In the genomic region with DNA sequence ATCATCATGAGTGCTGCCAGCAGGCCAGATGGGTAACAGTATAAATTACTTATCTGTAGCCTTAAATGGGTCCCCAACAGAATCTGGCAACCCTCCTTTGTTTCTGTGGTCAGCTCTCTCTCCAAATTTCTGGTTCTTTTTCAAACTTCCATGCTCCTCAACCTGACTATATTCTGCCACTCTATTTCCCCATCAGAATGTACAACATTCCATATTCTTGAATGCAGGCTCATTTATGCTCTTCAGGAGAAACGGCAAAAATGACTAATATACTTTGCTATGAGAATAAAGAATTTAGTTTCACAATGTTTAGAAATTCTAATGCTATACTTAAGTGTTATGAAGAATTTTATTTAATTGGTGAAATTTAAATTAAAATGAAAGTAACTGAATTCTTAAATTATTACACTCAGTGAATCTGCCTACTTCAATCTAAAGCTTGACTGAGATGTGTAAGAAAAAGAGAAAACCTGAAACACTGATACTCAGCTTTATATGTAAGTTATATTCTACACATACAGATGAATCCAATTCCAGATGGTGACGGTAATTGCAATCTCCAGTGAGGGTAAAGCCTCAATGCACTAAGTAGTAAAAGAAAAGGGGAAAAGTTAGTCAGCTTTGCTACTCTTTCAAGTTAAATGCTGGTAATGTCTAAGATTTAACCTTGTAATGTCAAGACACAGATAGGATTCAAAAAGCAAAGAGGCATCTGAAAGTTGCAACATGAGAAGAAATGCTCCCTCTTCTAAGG, we compare ENCODE assay signal across 14 cellular contexts. TPM values are rescaled to one million over a fixed set of nuclear protein-coding genes. Genes with fewer than 3 reads are reported as not detected.
DNase-seq lines count a peak whose midpoint lies in the region; ATAC-seq, FAIRE-seq and TF ChIP-seq lines count a peak whose summit lies in the region.
"Had no signal": no experiment of that assay in that cellular context is flagged by ENCODE, and none has a peak within 500 bp of the region (broad histone marks: within the 10 kb centered on the region; RNA-seq: fewer than 3 reads in every experiment).

No MANE protein-coding gene starts in this region.

- TF ChIP-seq CTCF in epithelial cell of esophagus (IDR thresholded peaks at IDR 0.05; ENCODE audit: insufficient read depth, low read depth, low read length, missing control alignments): no peak

- FAIRE-seq in RCC 7860 (lab: Jason Lieb, UNC): no peak
- FAIRE-seq: G401.6 had no signal

- H3K4me3 ChIP-seq in epithelial cell of esophagus (ENCODE audit: low read length): no peak overlapping the region

- H3K27me3 Mint-ChIP-seq in activated naive CD4-positive, alpha-beta T cell treated with anti-CD3 and anti-CD28 coated beads for 36 hours (ENCODE audit: low read depth): no peaks in the 10 kb centered on the region
- no peaks in the 10 kb centered on the region for H3K27me3 Mint-ChIP-seq in activated naive CD4-positive, alpha-beta T cell treated with anti-CD3 and anti-CD28 coated beads, Interleukin-2, amount 10 ng/mL, durations not matched to agents 7 days and 5 days

- peak overlapping the region; percentile 30 for H3K27ac Mint-ChIP-seq in activated naive CD4-positive, alpha-beta T cell treated with anti-CD3 and anti-CD28 coated beads for 36 hours
- H3K27ac Mint-ChIP-seq in activated naive CD4-positive, alpha-beta T cell treated with anti-CD3 and anti-CD28 coated beads, Interleukin-2, amount 10 ng/mL, durations not matched to agents 7 days and 5 days: no peak overlapping the region
- H3K27ac Mint-ChIP-seq: stimulated activated effector memory CD8-positive, alpha-beta T cell treated with anti-CD3 and anti-CD28 coated beads, Interleukin-12 subunit alpha, Interleukin-12 subunit beta, amount 100 ng/mL, for 72 hours had no signal

- H3K9me3 Mint-ChIP-seq in activated naive CD4-positive, alpha-beta T cell treated with anti-CD3 and anti-CD28 coated beads for 36 hours: no peaks in the 10 kb centered on the region
- H3K9me3 Mint-ChIP-seq in activated naive CD4-positive, alpha-beta T cell treated with anti-CD3 and anti-CD28 coated beads, Interleukin-2, amount 10 ng/mL, durations not matched to agents 7 days and 5 days: peaks cover 12% of the 10 kb centered on the region

- peaks cover 78% of the 10 kb centered on the region for H3K4me1 Mint-ChIP-seq in activated naive CD4-positive, alpha-beta T cell treated with anti-CD3 and anti-CD28 coated beads for 36 hours (ENCODE audit: low read depth)
- H3K4me1 Mint-ChIP-seq in activated naive CD4-positive, alpha-beta T cell treated with anti-CD3 and anti-CD28 coated beads, Interleukin-2, amount 10 ng/mL, durations not matched to agents 7 days and 5 days: peaks cover 80% of the 10 kb centered on the region

- no peak for ATAC-seq in HG03432 (IDR thresholded peaks at IDR 0.05; ENCODE audit: unreplicated experiment)
- ATAC-seq: stimulated activated effector memory CD8-positive, alpha-beta T cell treated with anti-CD3 and anti-CD28 coated beads, Interleukin-12 subunit alpha, Interleukin-12 subunit beta, amount 100 ng/mL, for 72 hours had no signal

- no peak overlapping the region for H3K4me3 Mint-ChIP-seq in activated naive CD4-positive, alpha-beta T cell treated with anti-CD3 and anti-CD28 coated beads for 36 hours
- no peak overlapping the region for H3K4me3 Mint-ChIP-seq in activated naive CD4-positive, alpha-beta T cell treated with anti-CD3 and anti-CD28 coated beads, Interleukin-2, amount 10 ng/mL, durations not matched to agents 7 days and 5 days
- H3K4me3 Mint-ChIP-seq: stimulated activated effector memory CD8-positive, alpha-beta T cell treated with anti-CD3 and anti-CD28 coated beads, Interleukin-12 subunit alpha, Interleukin-12 subunit beta, amount 100 ng/mL, for 72 hours had no signal

- CTCF ChIA-PET in activated naive CD4-positive, alpha-beta T cell treated with anti-CD3 and anti-CD28 coated beads for 36 hours (lab: Charles Lee): interaction anchor here (0.6 to 7.0 kb wide), 15 partner anchors 8 to 224 kb away, joined by 3 to 101 read pairs (median 4); no protein-coding TSS in a partner anchor
- CTCF ChIA-PET in activated naive CD4-positive, alpha-beta T cell treated with anti-CD3 and anti-CD28 coated beads, Interleukin-2, amount 10 ng/mL, durations not matched to agents 7 days and 5 days (lab: Charles Lee): interaction anchor here (0.8 to 8.5 kb wide), 10 partner anchors 8 to 258 kb away, joined by 3 to 187 read pairs (median 12); no protein-coding TSS in a partner anchor

- H3K36me3 Mint-ChIP-seq in activated naive CD4-positive, alpha-beta T cell treated with anti-CD3 and anti-CD28 coated beads for 36 hours (ENCODE audit: low read depth): peaks cover 11% of the 10 kb centered on the region
- peaks cover 34% of the 10 kb centered on the region for H3K36me3 Mint-ChIP-seq in activated naive CD4-positive, alpha-beta T cell treated with anti-CD3 and anti-CD28 coated beads, Interleukin-2, amount 10 ng/mL, durations not matched to agents 7 days and 5 days

- intact Hi-C loops in activated naive CD4-positive, alpha-beta T cell treated with anti-CD3 and anti-CD28 coated beads for 36 hours (cut with micrococcal nuclease): loop anchor here (5.0 to 10.0 kb wide), 2 partner anchors 141 to 653 kb away; partner anchors contain the start of gene EMILIN2

- DNase-seq in activated naive CD4-positive, alpha-beta T cell treated with anti-CD3 and anti-CD28 coated beads for 36 hours: no peak
- DNase-seq in activated naive CD4-positive, alpha-beta T cell treated with anti-CD3 and anti-CD28 coated beads, Interleukin-2, amount 10 ng/mL, durations not matched to agents 7 days and 5 days: no peak
- peak; percentile 21 for DNase-seq in RCC 7860 (ENCODE audit: low spot score)
- DNase-seq in epithelial cell of esophagus (ENCODE audit: low read depth): peak; percentile 47
- peak; percentile 36 for DNase-seq in stromal cell of bone marrow (ENCODE audit: low read depth)
- DNase-seq in GOT3 (lab: John Stamatoyannopoulos, UW): no peak
- no peak for DNase-seq in anterior cingulate cortex (lab: John Stamatoyannopoulos, UW)
- DNase-seq: kidney glomerular epithelial cell; NCI-H1105; stimulated activated CD4-positive, alpha-beta T cell treated with anti-CD3 and anti-CD28 coated beads, Interleukin-2, amount 100 ng/mL, for 48 hours; T-helper 9 cell had no signal

RNA-seq across cellular contexts. Expression of gene LPIN2, which starts 24.7 kb away (rescaled TPM):
- 10 to 100 TPM; 62.4 to 65.7 TPM for total RNA-seq in activated naive CD4-positive, alpha-beta T cell treated with anti-CD3 and anti-CD28 coated beads for 36 hours

Comparison
In these comparisons a context has a peak if more than half of its experiments do, and no peak if none do; other contexts are left out.
1. DNase-seq: peak in RCC 7860 (single experiment), epithelial cell of esophagus (single experiment) and stromal cell of bone marrow (single experiment); none in activated naive CD4-positive, alpha-beta T cell treated with anti-CD3 and anti-CD28 coated beads for 36 hours (single experiment), activated naive CD4-positive, alpha-beta T cell treated with anti-CD3 and anti-CD28 coated beads, Interleukin-2, amount 10 ng/mL, durations not matched to agents 7 days and 5 days (single experiment), GOT3 (single experiment) and anterior cingulate cortex (0 of 58).